Comparison of ENCODE assay signal across 10 cellular contexts in the genomic region with DNA sequence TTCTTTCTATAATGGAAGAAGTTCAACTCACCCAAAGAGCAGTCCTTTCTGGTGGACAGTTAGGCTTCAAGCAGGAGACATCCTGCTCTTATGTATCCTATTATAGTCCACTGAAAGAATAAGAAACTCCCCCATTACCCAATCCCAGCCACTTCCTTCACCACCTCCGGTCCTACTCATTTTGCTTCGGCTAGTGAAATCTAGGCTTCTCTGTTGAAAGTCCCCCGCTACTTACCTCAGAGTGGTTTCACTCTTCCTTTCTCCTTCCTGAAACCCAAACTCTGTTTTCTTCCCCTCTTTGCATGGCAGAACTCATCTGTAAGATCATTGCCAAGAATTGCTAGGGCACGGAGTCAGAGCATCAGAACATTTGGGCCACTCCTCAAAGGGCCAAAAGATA. TPM values are rescaled to one million over a fixed set of nuclear protein-coding genes. Genes with fewer than 3 reads are reported as not detected.
DNase-seq lines count a peak whose midpoint lies in the region; ATAC-seq and TF ChIP-seq lines count a peak whose summit lies in the region.
"Had no signal": no experiment of that assay in that cellular context is flagged by ENCODE, and none has a peak within 500 bp of the region (broad histone marks: within the 10 kb centered on the region; RNA-seq: fewer than 3 reads in every experiment).

Gene GPR84 (minus strand): TSS at position 74 of the 400 bp plus-strand sequence. CDS start 635 bp downstream, outside the sequence.

- TF ChIP-seq POLR2A in sigmoid colon (IDR thresholded peaks at IDR 0.05) = no peak

- H3K9me3 Mint-ChIP-seq in natural killer cell treated with Interleukin-12 subunit alpha and Interleukin-12 subunit beta and Interleukin-15 and Interleukin-18, amount 100 ng/mL, for 72 hours = no peaks in the 10 kb centered on the region
- H3K9me3 Mint-ChIP-seq: mesothelial cell of epicardium had no signal

- 43 to 71% methylated on average over 4 of the region's 4 CpGs for WGBS in sigmoid colon, 2 donors

- H3K27me3 Mint-ChIP-seq in natural killer cell treated with Interleukin-12 subunit alpha and Interleukin-12 subunit beta and Interleukin-15 and Interleukin-18, amount 100 ng/mL, for 72 hours = no peaks in the 10 kb centered on the region

- no peak within 1 kb of the TSS for H3K4me3 ChIP-seq in sigmoid colon

- H3K27me3 ChIP-seq in sigmoid colon = no peaks in the 10 kb centered on the region

- TF ChIP-seq CTCF in sigmoid colon (IDR thresholded peaks at IDR 0.05) = no peak

- peaks cover 50 to 55% of the 10 kb centered on the region in 2 donors for H3K4me1 Mint-ChIP-seq in natural killer cell treated with Interleukin-12 subunit alpha and Interleukin-12 subunit beta and Interleukin-15 and Interleukin-18, amount 100 ng/mL, for 72 hours (ENCODE audit: low read depth in 2 of 2)

- H3K36me3 Mint-ChIP-seq in natural killer cell treated with Interleukin-12 subunit alpha and Interleukin-12 subunit beta and Interleukin-15 and Interleukin-18, amount 100 ng/mL, for 72 hours = peaks cover 6% of the 10 kb centered on the region
- H3K36me3 Mint-ChIP-seq: mesothelial cell of epicardium had no signal

- intact Hi-C loops in sigmoid colon (cut with DNase I) (loop anchor here (5.0 kb wide), 1 partner anchor 147 kb away; no protein-coding TSS in a partner anchor), posterior cingulate gyrus (cut with DNase I) (no loop called here)

- H3K27ac ChIP-seq in sigmoid colon = no peak within 1 kb of the TSS

- ATAC-seq in GM18868 (IDR thresholded peaks at IDR 0.05; ENCODE audit: unreplicated experiment) (peak; percentile 47), HG02852 (IDR thresholded peaks at IDR 0.05; ENCODE audit: unreplicated experiment) (peak; percentile 55), HG03439 (IDR thresholded peaks at IDR 0.05; ENCODE audit: unreplicated experiment) (no peak)
- ATAC-seq in natural killer cell treated with Interleukin-12 subunit alpha and Interleukin-12 subunit beta and Interleukin-15 and Interleukin-18, amount 100 ng/mL, for 72 hours = peak; percentile 87 to 89

- peaks cover 0 to 33% (median 28%) of the 10 kb centered on the region in 4 donors for H3K4me1 ChIP-seq in sigmoid colon

- H3K27ac Mint-ChIP-seq in natural killer cell treated with Interleukin-12 subunit alpha and Interleukin-12 subunit beta and Interleukin-15 and Interleukin-18, amount 100 ng/mL, for 72 hours = peak within 1 kb of the TSS; percentile 86 to 98
- H3K27ac Mint-ChIP-seq: mesothelial cell of epicardium had no signal

- TF ChIP-seq EP300 in sigmoid colon (IDR thresholded peaks at IDR 0.05) = no peak

- H3K4me3 Mint-ChIP-seq in natural killer cell treated with Interleukin-12 subunit alpha and Interleukin-12 subunit beta and Interleukin-15 and Interleukin-18, amount 100 ng/mL, for 72 hours = peak within 1 kb of the TSS; percentile 96
- H3K4me3 Mint-ChIP-seq: mesothelial cell of epicardium had no signal

- no peaks in the 10 kb centered on the region for H3K36me3 ChIP-seq in sigmoid colon

- DNase-seq in SIG-M5 treated with dmso at 0.1 percent for 504 hours (lab: John Stamatoyannopoulos, UW; ENCODE audit: unreplicated experiment) = peak; percentile 98
- DNase-seq in natural killer cell treated with Interleukin-12 subunit alpha and Interleukin-12 subunit beta and Interleukin-15 and Interleukin-18, amount 100 ng/mL, for 72 hours (ENCODE audit: low spot score) = peak; percentile 85
- DNase-seq in sigmoid colon = no peak
- no peak for DNase-seq in activated gamma-delta T cell (lab: John Stamatoyannopoulos, UW)
- DNase-seq in posterior cingulate gyrus = no peak

- H3K9me3 ChIP-seq in sigmoid colon = no peaks in the 10 kb centered on the region

RNA-seq across cellular contexts. Expression of gene GPR84, which starts in this region (rescaled TPM):
- 10 to 100 TPM; 23.5 to 91.5 TPM for total RNA-seq in natural killer cell treated with Interleukin-12 subunit alpha and Interleukin-12 subunit beta and Interleukin-15 and Interleukin-18, amount 100 ng/mL, for 72 hours
- total RNA-seq in sigmoid colon = under 1 TPM in 1 of 4 donors, not detected in 3; 0.54 TPM
- polyA plus RNA-seq in sigmoid colon = under 1 TPM; 0.60 to 0.92 (median 0.69) TPM
- total RNA-seq: fibroblast of lung had no signal

Comparison
In these comparisons a context has a peak if more than half of its experiments do, and no peak if none do; other contexts are left out.
1. RNA of gene GPR84 (total RNA-seq): 23.5 to 91.5 TPM in natural killer cell treated with Interleukin-12 subunit alpha and Interleukin-12 subunit beta and Interleukin-15 and Interleukin-18, amount 100 ng/mL, for 72 hours; 0.54 TPM in sigmoid colon; every median in the first group is over 10 times any median in the second.
2. DNase-seq: peak in SIG-M5 treated with dmso at 0.1 percent for 504 hours (single experiment) and natural killer cell treated with Interleukin-12 subunit alpha and Interleukin-12 subunit beta and Interleukin-15 and Interleukin-18, amount 100 ng/mL, for 72 hours (single experiment); none in sigmoid colon (single experiment), activated gamma-delta T cell (single experiment) and posterior cingulate gyrus (0 of 10).